ENCODE assay signal across 28 cellular contexts in genomic region chrX:37976153-37976552, GRCh38. TPM values are rescaled to one million over a fixed set of nuclear protein-coding genes. Genes with fewer than 3 reads are reported as not detected.
"Had no signal": no experiment of that assay in that cellular context is flagged by ENCODE, and none has a peak within 500 bp of the region (broad histone marks: within the 10 kb centered on the region; RNA-seq: fewer than 3 reads in every experiment).

No MANE protein-coding gene starts in this region.

- H3K27ac ChIP-seq: brain microvascular endothelial cell, cardiac muscle cell, Peyer's patch had no signal

- H3K36me3 Mint-ChIP-seq: activated naive CD4-positive, alpha-beta T cell treated with anti-CD3 and anti-CD28 coated beads, Interleukin-2, amount 50 U/mL, for 24 hours; WTC11 had no signal

- ATAC-seq: activated CD8-positive, alpha-beta T cell treated with anti-CD3 and anti-CD28 coated beads, Interleukin-2, amount 10 ng/mL, durations not matched to agents 7 days and 5 days; T-helper 17 cell; WTC11 had no signal

- H3K27me3 Mint-ChIP-seq: T-helper 17 cell had no signal

- H3K4me3 Mint-ChIP-seq: activated CD8-positive, alpha-beta T cell treated with anti-CD3 and anti-CD28 coated beads, Interleukin-2, amount 10 ng/mL, durations not matched to agents 7 days and 5 days; activated naive CD4-positive, alpha-beta T cell treated with anti-CD3 and anti-CD28 coated beads, Interleukin-2, amount 50 U/mL, for 24 hours; T-helper 17 cell; WTC11 had no signal

- H3K4me1 ChIP-seq: Peyer's patch had no signal

- H3K9me3 ChIP-seq: Peyer's patch had no signal

- DNase-seq: activated CD4-positive, alpha-beta T cell treated with anti-CD3 and anti-CD28 coated beads for 48 hours; activated CD4-positive, alpha-beta T cell treated with anti-CD3 and anti-CD28 coated beads, Interleukin-2, amount 50 U/mL, for 4 hours; activated CD4-positive, CD25-positive, alpha-beta regulatory T cell treated with anti-CD3 and anti-CD28 coated beads, Interleukin-2, amount 50 U/mL, for 72 hours; activated CD8-positive, alpha-beta memory T cell treated with anti-CD3 and anti-CD28 coated beads, Interleukin-2, amount 50 U/mL, for 48 hours; activated CD8-positive, alpha-beta T cell treated with anti-CD3 and anti-CD28 coated beads, Interleukin-2, amount 10 ng/mL, durations not matched to agents 7 days and 5 days; activated effector memory CD4-positive, alpha-beta T cell treated with Interleukin-2 at 50 U/mL for 16 hours; activated naive CD4-positive, alpha-beta T cell; activated T-cell treated with anti-CD3 and anti-CD28 coated beads, Interleukin-2, amount 50 U/mL, for 1 hour; amygdala; brain microvascular endothelial cell; Kasumi-1; KBM-7; NCI-H1092 treated with DMSO at 0.1 percent for 48 hours; NCI-H1436; NCI-H1694 treated with DMSO at 0.1 percent for 48 hours; NCI-H2029 treated with DMSO at 0.1 percent for 48 hours; NCI-H345; NCI-H510A; NCI-H69; NK-92 treated with Interleukin-12 subunit alpha and Interleukin-12 subunit beta, amount 100 ng/mL, for 24 hours; Peyer's patch; SHP77 treated with DMSO at 0.1 percent for 48 hours; T-helper 17 cell; T-helper 9 cell had no signal

- H3K36me3 ChIP-seq: brain microvascular endothelial cell, cardiac muscle cell, Peyer's patch had no signal

- H3K27ac Mint-ChIP-seq: activated CD8-positive, alpha-beta T cell treated with anti-CD3 and anti-CD28 coated beads, Interleukin-2, amount 10 ng/mL, durations not matched to agents 7 days and 5 days; activated naive CD4-positive, alpha-beta T cell treated with anti-CD3 and anti-CD28 coated beads, Interleukin-2, amount 50 U/mL, for 24 hours; T-helper 17 cell; WTC11 had no signal

- H3K4me3 ChIP-seq: cardiac muscle cell, Peyer's patch had no signal

- H3K27me3 ChIP-seq: brain microvascular endothelial cell, cardiac muscle cell, Peyer's patch had no signal

- H3K9me3 Mint-ChIP-seq: activated naive CD4-positive, alpha-beta T cell treated with anti-CD3 and anti-CD28 coated beads, Interleukin-2, amount 50 U/mL, for 24 hours; WTC11 had no signal

RNA-seq across cellular contexts. Expression of gene SYTL5, which starts 30.2 kb away (rescaled TPM):
- total RNA-seq: activated CD8-positive, alpha-beta T cell treated with anti-CD3 and anti-CD28 coated beads, Interleukin-2, amount 10 ng/mL, durations not matched to agents 7 days and 5 days; MCF 10A; T-helper 17 cell had no signal
